ENCODE assay signal across 1 cellular context in the genomic region with DNA sequence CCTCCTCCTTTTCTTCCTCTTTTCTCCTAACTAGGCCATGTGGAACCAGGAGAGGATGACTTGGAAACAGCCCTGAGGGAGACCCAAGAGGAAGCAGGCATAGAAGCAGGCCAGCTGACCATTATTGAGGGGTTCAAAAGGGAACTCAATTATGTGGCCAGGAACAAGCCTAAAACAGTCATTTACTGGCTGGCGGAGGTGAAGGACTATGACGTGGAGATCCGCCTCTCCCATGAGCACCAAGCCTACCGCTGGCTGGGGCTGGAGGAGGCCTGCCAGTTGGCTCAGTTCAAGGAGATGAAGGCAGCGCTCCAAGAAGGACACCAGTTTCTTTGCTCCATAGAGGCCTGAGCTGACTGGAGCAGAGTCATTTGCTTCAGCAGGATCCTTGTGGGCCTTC.
TF ChIP-seq lines count a peak whose summit lies in the region.

No MANE protein-coding gene starts in this region.

TF ChIP-seq in K562, 482 proteins besides CTCF, POLR2A, EP300 and RAD21:
- no peak for TF ChIP-seq SMC3 (conservative IDR thresholded peaks at IDR 0.05; ENCODE audit: insufficient read depth, low read depth, low read length)
- no peak for TF ChIP-seq ZNF444 (CRISPR knock-in tag; IDR thresholded peaks at IDR 0.05)
- no peak for TF ChIP-seq ERF (CRISPR knock-in tag; IDR thresholded peaks at IDR 0.05)
- TF ChIP-seq, protein P1, sequence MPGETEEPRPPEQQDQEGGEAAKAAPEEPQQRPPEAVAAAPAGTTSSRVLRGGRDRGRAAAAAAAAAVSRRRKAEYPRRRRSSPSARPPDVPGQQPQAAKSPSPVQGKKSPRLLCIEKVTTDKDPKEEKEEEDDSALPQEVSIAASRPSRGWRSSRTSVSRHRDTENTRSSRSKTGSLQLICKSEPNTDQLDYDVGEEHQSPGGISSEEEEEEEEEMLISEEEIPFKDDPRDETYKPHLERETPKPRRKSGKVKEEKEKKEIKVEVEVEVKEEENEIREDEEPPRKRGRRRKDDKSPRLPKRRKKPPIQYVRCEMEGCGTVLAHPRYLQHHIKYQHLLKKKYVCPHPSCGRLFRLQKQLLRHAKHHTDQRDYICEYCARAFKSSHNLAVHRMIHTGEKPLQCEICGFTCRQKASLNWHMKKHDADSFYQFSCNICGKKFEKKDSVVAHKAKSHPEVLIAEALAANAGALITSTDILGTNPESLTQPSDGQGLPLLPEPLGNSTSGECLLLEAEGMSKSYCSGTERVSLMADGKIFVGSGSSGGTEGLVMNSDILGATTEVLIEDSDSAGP (CRISPR knock-in tag; IDR thresholded peaks at IDR 0.05), result no peak
- no peak for TF ChIP-seq ETV1 (tag; conservative IDR thresholded peaks at IDR 0.05; ENCODE audit: low read depth)
- TF ChIP-seq ZKSCAN8 (CRISPR knock-in tag; IDR thresholded peaks at IDR 0.05), result no peak
- no peak for TF ChIP-seq HMGN3 (IDR thresholded peaks at IDR 0.05; ENCODE audit: borderline replicate concordance, extremely low read depth, insufficient read length, low read depth, low read length)
- TF ChIP-seq, protein P2, sequence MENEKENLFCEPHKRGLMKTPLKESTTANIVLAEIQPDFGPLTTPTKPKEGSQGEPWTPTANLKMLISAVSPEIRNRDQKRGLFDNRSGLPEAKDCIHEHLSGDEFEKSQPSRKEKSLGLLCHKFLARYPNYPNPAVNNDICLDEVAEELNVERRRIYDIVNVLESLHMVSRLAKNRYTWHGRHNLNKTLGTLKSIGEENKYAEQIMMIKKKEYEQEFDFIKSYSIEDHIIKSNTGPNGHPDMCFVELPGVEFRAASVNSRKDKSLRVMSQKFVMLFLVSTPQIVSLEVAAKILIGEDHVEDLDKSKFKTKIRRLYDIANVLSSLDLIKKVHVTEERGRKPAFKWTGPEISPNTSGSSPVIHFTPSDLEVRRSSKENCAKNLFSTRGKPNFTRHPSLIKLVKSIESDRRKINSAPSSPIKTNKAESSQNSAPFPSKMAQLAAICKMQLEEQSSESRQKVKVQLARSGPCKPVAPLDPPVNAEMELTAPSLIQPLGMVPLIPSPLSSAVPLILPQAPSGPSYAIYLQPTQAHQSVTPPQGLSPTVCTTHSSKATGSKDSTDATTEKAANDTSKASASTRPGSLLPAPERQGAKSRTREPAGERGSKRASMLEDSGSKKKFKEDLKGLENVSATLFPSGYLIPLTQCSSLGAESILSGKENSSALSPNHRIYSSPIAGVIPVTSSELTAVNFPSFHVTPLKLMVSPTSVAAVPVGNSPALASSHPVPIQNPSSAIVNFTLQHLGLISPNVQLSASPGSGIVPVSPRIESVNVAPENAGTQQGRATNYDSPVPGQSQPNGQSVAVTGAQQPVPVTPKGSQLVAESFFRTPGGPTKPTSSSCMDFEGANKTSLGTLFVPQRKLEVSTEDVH (IDR thresholded peaks at IDR 0.05; ENCODE audit: low read depth, partially characterized antibody), result no peak
- TF ChIP-seq TBP (optimal IDR thresholded peaks at IDR 0.05; ENCODE audit: low read depth, low read length), result no peak
- TF ChIP-seq, protein P3, sequence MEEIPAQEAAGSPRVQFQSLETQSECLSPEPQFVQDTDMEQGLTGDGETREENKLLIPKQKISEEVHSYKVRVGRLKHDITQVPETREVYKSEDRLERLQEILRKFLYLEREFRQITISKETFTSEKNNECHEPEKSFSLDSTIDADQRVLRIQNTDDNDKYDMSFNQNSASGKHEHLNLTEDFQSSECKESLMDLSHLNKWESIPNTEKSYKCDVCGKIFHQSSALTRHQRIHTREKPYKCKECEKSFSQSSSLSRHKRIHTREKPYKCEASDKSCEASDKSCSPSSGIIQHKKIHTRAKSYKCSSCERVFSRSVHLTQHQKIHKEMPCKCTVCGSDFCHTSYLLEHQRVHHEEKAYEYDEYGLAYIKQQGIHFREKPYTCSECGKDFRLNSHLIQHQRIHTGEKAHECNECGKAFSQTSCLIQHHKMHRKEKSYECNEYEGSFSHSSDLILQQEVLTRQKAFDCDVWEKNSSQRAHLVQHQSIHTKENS (CRISPR knock-in tag; IDR thresholded peaks at IDR 0.05), result no peak
TF ChIP-seq in K562: peak in this region for 0.
